ENCODE assay signal across 26 cellular contexts in the genomic region with DNA sequence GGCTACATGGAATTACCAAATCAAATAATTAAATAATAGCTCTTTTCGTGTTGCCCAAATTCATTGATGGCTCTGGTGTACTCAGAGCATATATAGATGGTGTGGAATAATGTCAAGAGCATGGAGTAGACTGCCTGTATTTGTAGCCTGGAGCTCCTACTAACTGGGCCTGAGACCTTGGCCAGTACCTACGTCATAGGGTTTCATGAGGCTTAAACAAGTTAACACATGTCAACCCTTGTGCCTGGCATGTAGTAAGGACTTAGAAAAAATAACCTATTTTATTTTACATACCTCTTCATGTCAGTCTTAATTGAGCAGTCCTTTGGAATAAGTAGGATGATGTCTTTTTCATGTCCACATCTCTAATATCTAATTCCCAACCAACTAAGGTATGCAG.
DNase-seq lines count a peak whose midpoint lies in the region; ATAC-seq, FAIRE-seq and TF ChIP-seq lines count a peak whose summit lies in the region.
"Had no signal": no experiment of that assay in that cellular context is flagged by ENCODE, and none has a peak within 500 bp of the region (broad histone marks: within the 10 kb centered on the region; RNA-seq: fewer than 3 reads in every experiment).

No MANE protein-coding gene starts in this region.

- H3K9me1 ChIP-seq in keratinocyte (ENCODE audit: control insufficient read depth, extremely low read depth, insufficient read depth, low read length), result no peaks in the 10 kb centered on the region

- no peaks in the 10 kb centered on the region for H3K79me2 ChIP-seq in HepG2 (ENCODE audit: insufficient read depth, low read length)
- no peaks in the 10 kb centered on the region for H3K79me2 ChIP-seq in keratinocyte (ENCODE audit: control insufficient read depth, insufficient read depth, low read length)

- intact Hi-C loops in HepG2 (cut with micrococcal nuclease; ENCODE audit: unreplicated experiment) (no loop called here), right lobe of liver (cut with DNase I) (no loop called here)

- no peaks in the 10 kb centered on the region for H3K9me3 ChIP-seq in HepG2 (ENCODE audit: low read length)
- no peaks in the 10 kb centered on the region for H3K9me3 ChIP-seq in right lobe of liver
- no peaks in the 10 kb centered on the region for H3K9me3 ChIP-seq in RWPE2 (ENCODE audit: severe bottlenecking)
- H3K9me3 ChIP-seq in keratinocyte (ENCODE audit: control insufficient read depth, low read depth, low read length), result no peaks in the 10 kb centered on the region
- H3K9me3 ChIP-seq: BE2C, BLaER1, Caco-2 had no signal

- H2AFZ ChIP-seq in HepG2 (ENCODE audit: low read length), result no peak overlapping the region
- no peak overlapping the region for H2AFZ ChIP-seq in keratinocyte (ENCODE audit: control insufficient read depth, low read length)

- H3K9ac ChIP-seq in HepG2 (ENCODE audit: insufficient read depth, low read depth, low read length) (no peak overlapping the region), keratinocyte (ENCODE audit: control insufficient read depth, extremely low read depth, insufficient read depth, low read length) (no peak overlapping the region)
- H3K9ac ChIP-seq: BLaER1 had no signal

- CTCF ChIA-PET in HepG2 (lab: Yijun Ruan, JAX; ENCODE audit: low intra/inter-chr PET ratio, low total read pairs), result no interaction called here

- ATAC-seq in HepG2 (no peak), right lobe of liver (no peak), RWPE2 (ENCODE audit: low read depth) (0 out of 3 replicates have a peak, but pooled peaks have one; percentile 23)

- H3K4me3 ChIP-seq in HepG2 (replicated peaks in 1 of 3; ENCODE audit: insufficient read depth in 1 of 3, low read depth in 2 of 3, low read length in 3 of 3) (no peak overlapping the region), right lobe of liver (no peak overlapping the region), RWPE2 (ENCODE audit: severe bottlenecking) (no peak overlapping the region), epithelial cell of esophagus (ENCODE audit: low read length) (no peak overlapping the region), keratinocyte (ENCODE audit: control insufficient read depth in 2 of 3, extremely low read depth in 1 of 3, insufficient read depth in 2 of 3, low read depth in 1 of 3, low read length in 3 of 3) (no peak overlapping the region), brain microvascular endothelial cell (ENCODE audit: low read depth, low read length) (no peak overlapping the region)
- H3K4me3 ChIP-seq: BLaER1 had no signal

- H3K36me3 ChIP-seq in HepG2 (replicated peaks in 1 of 2; ENCODE audit: control insufficient read depth in 1 of 2, insufficient read depth in 2 of 2, low read length in 2 of 2) (no peaks in the 10 kb centered on the region), right lobe of liver (no peaks in the 10 kb centered on the region), RWPE2 (ENCODE audit: low read depth) (no peaks in the 10 kb centered on the region), keratinocyte (ENCODE audit: control insufficient read depth in 2 of 2, extremely low read depth in 1 of 2, insufficient read depth in 2 of 2, low read length in 2 of 2) (no peaks in the 10 kb centered on the region), brain microvascular endothelial cell (replicated peaks) (no peaks in the 10 kb centered on the region)
- H3K36me3 ChIP-seq: BE2C, BLaER1 had no signal

- no peak overlapping the region for H3K27ac Mint-ChIP-seq in T-helper 2 cell treated with Interferon-gamma antibody and Interleukin-4, amounts not matched to agents 5 μg/mL and 100 μg/mL, for 36 hours
- H3K27ac Mint-ChIP-seq: CD14-positive monocyte; CD4-positive, alpha-beta memory T cell; CD4-positive, CD25-positive, alpha-beta regulatory T cell; CD8-positive, alpha-beta memory T cell had no signal

- H3K36me3 Mint-ChIP-seq in T-helper 2 cell treated with Interferon-gamma antibody and Interleukin-4, amounts not matched to agents 5 μg/mL and 100 μg/mL, for 36 hours (ENCODE audit: low read depth), result no peaks in the 10 kb centered on the region
- H3K36me3 Mint-ChIP-seq: CD14-positive monocyte; CD4-positive, alpha-beta memory T cell; CD4-positive, CD25-positive, alpha-beta regulatory T cell; CD8-positive, alpha-beta memory T cell had no signal

- DNase-seq in HepG2 (ENCODE audit: low spot score) (no peak), right lobe of liver (no peak), RWPE2 (ENCODE audit: low spot score) (no peak), epithelial cell of esophagus (ENCODE audit: low read depth) (peak; percentile 62), keratinocyte (ENCODE audit: low read depth, low spot score) (no peak), brain microvascular endothelial cell (no peak), COLO829 (ENCODE audit: low spot score) (no peak)
- no peak for DNase-seq in T-helper 2 cell treated with Interferon-gamma antibody and Interleukin-4, amounts not matched to agents 5 μg/mL and 100 μg/mL, for 36 hours (ENCODE audit: low spot score)
- DNase-seq: 8988T; ACHN; BE2C; C1 segment of cervical spinal cord; Caco-2; Calu3; CD4-positive, alpha-beta memory T cell; CD4-positive, CD25-positive, alpha-beta regulatory T cell; CD8-positive, alpha-beta memory T cell; DMS79 treated with DMSO at 0.1 percent for 48 hours; GF-D8 had no signal

- H3K4me1 ChIP-seq in HepG2 (ENCODE audit: insufficient read depth, low read length) (peaks cover 9% of the 10 kb centered on the region; the same call in 1 of the 2 replicates), right lobe of liver (peaks cover 0 to 14% (median 2%) of the 10 kb centered on the region in 4 donors), RWPE2 (ENCODE audit: insufficient read depth, poor library complexity, severe bottlenecking) (no peaks in the 10 kb centered on the region), keratinocyte (ENCODE audit: control insufficient read depth, extremely low read depth, insufficient read depth, low read length) (no peaks in the 10 kb centered on the region)
- H3K4me1 ChIP-seq: BE2C, BLaER1, Caco-2 had no signal

- H4K20me1 ChIP-seq in HepG2 (ENCODE audit: insufficient read depth, low read length) (no peaks in the 10 kb centered on the region), keratinocyte (ENCODE audit: control insufficient read depth, extremely low read depth, insufficient read depth, low read length) (no peaks in the 10 kb centered on the region)
- H4K20me1 ChIP-seq: BLaER1 had no signal

- TF ChIP-seq EP300 in HepG2 (IDR thresholded peaks at IDR 0.05; ENCODE audit: low read depth in 2 of 2, low read length in 2 of 2) (no peak), HepG2 (CRISPR knock-in tag; IDR thresholded peaks at IDR 0.05; ENCODE audit: borderline replicate concordance) (no peak)

- no TSS peak for BruUV-seq in HepG2 (replicated peaks; lab: Mats Ljungman, UMichigan)

- WGBS in HepG2 (ENCODE audit: low lambda C conversion rate), result 10% methylated on average over 2 of the region's 2 CpGs
- WGBS in right lobe of liver (ENCODE audit: insufficient coverage, low coverage, low lambda C conversion rate, missing lambda C conversion rate), result 88% methylated on average over 2 of the region's 2 CpGs

- FAIRE-seq in HepG2 (lab: Jason Lieb, UNC) (no peak), keratinocyte (lab: Jason Lieb, UNC) (peak; percentile 13)
- FAIRE-seq: A204.1, D721Med, G401.6, GM12891, GM19239 had no signal

- no peak for TF ChIP-seq RAD21 in HepG2 (CRISPR knock-in tag; IDR thresholded peaks at IDR 0.05)

- H3K27me3 Mint-ChIP-seq in T-helper 2 cell treated with Interferon-gamma antibody and Interleukin-4, amounts not matched to agents 5 μg/mL and 100 μg/mL, for 36 hours (ENCODE audit: low read depth), result no peaks in the 10 kb centered on the region
- H3K27me3 Mint-ChIP-seq: CD4-positive, alpha-beta memory T cell; CD4-positive, CD25-positive, alpha-beta regulatory T cell; CD8-positive, alpha-beta memory T cell had no signal

- dilution Hi-C loops in keratinocyte (cut with MboI; ENCODE audit: extremely low pct_ligation_motif_present, low sequenced_read_pairs), result no loop called here

- in situ Hi-C loops in HepG2 (cut with HindIII; ENCODE audit: extremely low pct_ligation_motif_present, low pct_unique_long_range_greater_than_20kb), result no loop called here
- in situ Hi-C loops in brain microvascular endothelial cell (cut with HindIII; ENCODE audit: low pct_ligation_motif_present, low sequenced_read_pairs), result no loop called here

- POLR2A ChIA-PET in HepG2 (lab: Yijun Ruan, JAX), result no interaction called here

- no peak overlapping the region for H3K4me3 Mint-ChIP-seq in T-helper 2 cell treated with Interferon-gamma antibody and Interleukin-4, amounts not matched to agents 5 μg/mL and 100 μg/mL, for 36 hours
- H3K4me3 Mint-ChIP-seq: CD14-positive monocyte; CD4-positive, alpha-beta memory T cell; CD4-positive, CD25-positive, alpha-beta regulatory T cell; CD8-positive, alpha-beta memory T cell had no signal

- no peak overlapping the region for H3K4me2 ChIP-seq in HepG2 (ENCODE audit: low read depth, low read length)
- no peak overlapping the region for H3K4me2 ChIP-seq in keratinocyte (ENCODE audit: control insufficient read depth, extremely low read depth, insufficient read depth, low read depth, low read length)
- H3K4me2 ChIP-seq: BLaER1 had no signal

- H3K27ac ChIP-seq in HepG2 (ENCODE audit: extremely low read length, insufficient read depth, low read length) (no peak overlapping the region), right lobe of liver (no peak overlapping the region), RWPE2 (ENCODE audit: poor library complexity, severe bottlenecking) (no peak overlapping the region), keratinocyte (ENCODE audit: control insufficient read depth, insufficient read depth, low read length) (no peak overlapping the region), brain microvascular endothelial cell (no peak overlapping the region)
- H3K27ac ChIP-seq: BLaER1 had no signal

- TF ChIP-seq CTCF in HepG2 (CRISPR knock-in tag; IDR thresholded peaks at IDR 0.05) (no peak), right lobe of liver (IDR thresholded peaks at IDR 0.05) (no peak), RWPE2 (IDR thresholded peaks at IDR 0.05; ENCODE audit: poor library complexity, severe bottlenecking) (no peak), epithelial cell of esophagus (IDR thresholded peaks at IDR 0.05; ENCODE audit: insufficient read depth, low read depth, low read length, missing control alignments) (no peak), keratinocyte (optimal IDR thresholded peaks at IDR 0.05 in 1 of 3, IDR thresholded peaks at IDR 0.05 in 1 of 3, conservative IDR thresholded peaks at IDR 0.05 in 1 of 3; ENCODE audit: extremely low read depth in 1 of 3, insufficient read depth in 2 of 3, low read length in 3 of 3) (no peak), brain microvascular endothelial cell (IDR thresholded peaks at IDR 0.05; ENCODE audit: low read depth, low read length, missing control alignments) (no peak)

- no peak for TF ChIP-seq POLR2A in HepG2 (IDR thresholded peaks at IDR 0.05; ENCODE audit: insufficient read depth in 1 of 2, low read depth in 2 of 2, low read length in 2 of 2)
- TF ChIP-seq POLR2A in right lobe of liver (IDR thresholded peaks at IDR 0.05), result no peak

- H3K4me1 Mint-ChIP-seq in T-helper 2 cell treated with Interferon-gamma antibody and Interleukin-4, amounts not matched to agents 5 μg/mL and 100 μg/mL, for 36 hours (ENCODE audit: low read depth), result no peaks in the 10 kb centered on the region
- H3K4me1 Mint-ChIP-seq: CD14-positive monocyte; CD4-positive, alpha-beta memory T cell; CD4-positive, CD25-positive, alpha-beta regulatory T cell; CD8-positive, alpha-beta memory T cell had no signal

- H3K27me3 ChIP-seq in HepG2 (ENCODE audit: control insufficient read depth in 1 of 2, insufficient read depth in 2 of 2, low read length in 2 of 2), result no peaks in the 10 kb centered on the region
- H3K27me3 ChIP-seq in right lobe of liver, result no peaks in the 10 kb centered on the region
- H3K27me3 ChIP-seq in RWPE2 (ENCODE audit: insufficient read depth, poor library complexity, severe bottlenecking), result no peaks in the 10 kb centered on the region
- no peaks in the 10 kb centered on the region for H3K27me3 ChIP-seq in keratinocyte (ENCODE audit: control insufficient read depth, extremely low read depth, insufficient read depth, low read length)
- H3K27me3 ChIP-seq in brain microvascular endothelial cell (replicated peaks), result no peaks in the 10 kb centered on the region
- H3K27me3 ChIP-seq: BE2C, BLaER1 had no signal

- no peaks in the 10 kb centered on the region for H3K9me3 Mint-ChIP-seq in T-helper 2 cell treated with Interferon-gamma antibody and Interleukin-4, amounts not matched to agents 5 μg/mL and 100 μg/mL, for 36 hours
- H3K9me3 Mint-ChIP-seq: CD8-positive, alpha-beta memory T cell had no signal
